9 cellular contexts compared by ENCODE assay signal in genomic region chr4:121950680-121951569, GRCh38. TPM values are rescaled to one million over a fixed set of nuclear protein-coding genes. Genes with fewer than 3 reads are reported as not detected.
DNase-seq lines count a peak whose midpoint lies in the region; ATAC-seq and TF ChIP-seq lines count a peak whose summit lies in the region.
"Had no signal": no experiment of that assay in that cellular context is flagged by ENCODE, and none has a peak within 500 bp of the region (broad histone marks: within the 10 kb centered on the region; RNA-seq: fewer than 3 reads in every experiment).

No MANE protein-coding gene starts in this region.

- H3K27me3 ChIP-seq in IMR-90 (ENCODE audit: control insufficient read depth, insufficient read depth, low read length) = no peaks in the 10 kb centered on the region

- H2AK9ac ChIP-seq in IMR-90 (replicated peaks; ENCODE audit: low read depth, low read length, poor library complexity) = peak overlapping the region; percentile 8

- no peak for TF ChIP-seq RAD21 in IMR-90 (IDR thresholded peaks at IDR 0.05; ENCODE audit: low read length)

- in situ Hi-C loops in IMR-90 (cut with MboI; ENCODE audit: low sequenced_read_pairs) = no loop called here

- peak overlapping the region; percentile 24 for H3K27ac ChIP-seq in IMR-90 (ENCODE audit: insufficient read depth, low read length)

- peak overlapping the region; percentile 3 to 47; a peak in 1 of 4 replicates for H4K8ac ChIP-seq in IMR-90 (ENCODE audit: low read depth in 2 of 2, low read length in 2 of 2)

- no peak overlapping the region for H4K5ac ChIP-seq in IMR-90 (ENCODE audit: low read depth, low read length)

- TF ChIP-seq POLR2A in IMR-90 (IDR thresholded peaks at IDR 0.05; ENCODE audit: low read depth, low read length) = no peak

- no peaks in the 10 kb centered on the region for H3K9me3 ChIP-seq in IMR-90 (ENCODE audit: control insufficient read depth, insufficient read depth, low read length)

- no peaks in the 10 kb centered on the region for H3K4me1 ChIP-seq in IMR-90 (ENCODE audit: control insufficient read depth, insufficient read depth, low read length)

- peak overlapping the region; percentile 76 for H3K4me3 ChIP-seq in IMR-90 (ENCODE audit: insufficient read depth, low read depth, low read length)
- peak overlapping the region; percentile 74 for H3K4me3 ChIP-seq in fibroblast of villous mesenchyme (ENCODE audit: low read depth, low read length)

- H3K9ac ChIP-seq in IMR-90 (ENCODE audit: low read depth, low read length) = peak overlapping the region; percentile 82

- 0 out of 2 replicates have a peak overlapping the region, but pooled peaks have one; percentile 58 for H3K14ac ChIP-seq in IMR-90 (replicated peaks; ENCODE audit: low read depth, low read length)

- H4K91ac ChIP-seq in IMR-90 (ENCODE audit: insufficient read depth, low read depth, low read length) = 0 out of 2 replicates have a peak overlapping the region, but pooled peaks have one; percentile 49

- H2BK5ac ChIP-seq in IMR-90 (ENCODE audit: low read depth, low read length, poor library complexity, severe bottlenecking) = peak overlapping the region; percentile 16

- no peaks in the 10 kb centered on the region for H3K36me3 ChIP-seq in IMR-90 (ENCODE audit: control insufficient read depth, insufficient read depth, low read length)

- H3K4me2 ChIP-seq in IMR-90 (ENCODE audit: low read depth, low read length) = peak overlapping the region; percentile 97

- no peak for TF ChIP-seq CTCF in IMR-90 (conservative IDR thresholded peaks at IDR 0.05; ENCODE audit: low read depth, low read length)
- no peak for TF ChIP-seq CTCF in fibroblast of villous mesenchyme (IDR thresholded peaks at IDR 0.05; ENCODE audit: insufficient read depth, low read depth, low read length)
- no peak for TF ChIP-seq CTCF in omental fat pad (IDR thresholded peaks at IDR 0.05)

- peak; percentile 29 for ATAC-seq in GM21576 (IDR thresholded peaks at IDR 0.05; ENCODE audit: unreplicated experiment)
- peak; percentile 37 for ATAC-seq in IMR-90 (ENCODE audit: low read depth)
- ATAC-seq in omental fat pad (ENCODE audit: low FRiP score) = peak; percentile 69

- H4K20me1 ChIP-seq in IMR-90 (ENCODE audit: insufficient read depth, low read length) = no peaks in the 10 kb centered on the region

- DNase-seq in Daoy (ENCODE audit: low read depth) = peak; percentile 29
- peak; percentile 18 for DNase-seq in IMR-90
- peak; percentile 11 for DNase-seq in activated T-cell treated with anti-CD3 and anti-CD28 coated beads for 48 hours (ENCODE audit: low read depth)
- DNase-seq in fibroblast of villous mesenchyme (ENCODE audit: low read depth) = peak; percentile 51
- DNase-seq in omental fat pad (ENCODE audit: low spot score) = no peak
- no peak for DNase-seq in hippocampal formation (lab: John Stamatoyannopoulos, UW)
- no peak for DNase-seq in NCI-H1930 (lab: John Stamatoyannopoulos, UW)

- peak overlapping the region; percentile 51 for H3K56ac ChIP-seq in IMR-90 (ENCODE audit: extremely low read depth, insufficient read depth, low read length)

- no peak overlapping the region for H2BK20ac ChIP-seq in IMR-90 (ENCODE audit: low read depth, low read length)

- dilution Hi-C loops in IMR-90 (cut with HindIII; ENCODE audit: low sequenced_read_pairs, unreplicated experiment) = no loop called here

- peaks cover 0 to 4% of the 10 kb centered on the region in 2 experiments; a peak in 1 of 4 replicates for H3K79me1 ChIP-seq in IMR-90 (ENCODE audit: low read depth in 1 of 2, low read length in 2 of 2)

- peak overlapping the region; percentile 56 for H3K4ac ChIP-seq in IMR-90 (ENCODE audit: low read depth, low read length)

- peak overlapping the region; percentile 96 for H2AFZ ChIP-seq in IMR-90 (replicated peaks; ENCODE audit: low read length, poor library complexity)

- H3K23ac ChIP-seq in IMR-90 (ENCODE audit: low read depth, low read length) = peak overlapping the region; percentile 71; the same call in 1 of the 2 replicates

- intact Hi-C loops in IMR-90 (cut with micrococcal nuclease) = loop anchor here (1.0 to 5.0 kb wide), 6 partner anchors 50 to 268 kb away; partner anchors contain the start of gene BLTP1

- CTCF ChIA-PET in IMR-90 (lab: Yijun Ruan, JAX) = interaction anchor here (0.7 kb wide), 1 partner anchor 637 kb away, joined by 3 read pairs; no protein-coding TSS in a partner anchor

- no peak overlapping the region; the same call in 2 of the 3 replicates for H2BK15ac ChIP-seq in IMR-90 (ENCODE audit: low read depth, low read length)

- WGBS in IMR-90 (ENCODE audit: extremely low coverage in 2 of 2, insufficient read length in 1 of 2), 2 experiments = 1% methylated on average over 37 of the region's 83 CpGs; no CpG with 5 or more reads in 1 of the 2 experiments

- H3K9me1 ChIP-seq in IMR-90 (ENCODE audit: insufficient read depth, low read length) = no peaks in the 10 kb centered on the region

- POLR2A ChIA-PET in IMR-90 (lab: Charles Lee; ENCODE audit: unreplicated experiment) = no interaction called here

- BruUV-seq in IMR-90 (replicated peaks; lab: Mats Ljungman, UMichigan) = no TSS peak

- H2AK5ac ChIP-seq in IMR-90 (ENCODE audit: low read depth, low read length) = no peak overlapping the region

- H2BK120ac ChIP-seq in IMR-90 (ENCODE audit: low read depth, low read length) = peak overlapping the region; percentile 52

- H3K18ac ChIP-seq in IMR-90 (ENCODE audit: low read depth, low read length) = no peak overlapping the region; the same call in 1 of the 2 replicates

TF ChIP-seq in IMR-90, 13 proteins besides CTCF, POLR2A, EP300 and RAD21:
- no peak for TF ChIP-seq CHD1 (IDR thresholded peaks at IDR 0.05; ENCODE audit: low read depth, low read length)
- no peak for TF ChIP-seq MAZ (IDR thresholded peaks at IDR 0.05; ENCODE audit: borderline replicate concordance, low read depth, low read length)
- no peak for TF ChIP-seq RFX5 (IDR thresholded peaks at IDR 0.05; ENCODE audit: low read depth, low read length)
- no peak for TF ChIP-seq FOS (IDR thresholded peaks at IDR 0.05; ENCODE audit: low read depth, low read length)
- TF ChIP-seq BHLHE40 (IDR thresholded peaks at IDR 0.05; ENCODE audit: low read depth, low read length) = no peak
- no peak for TF ChIP-seq NFE2L2 (IDR thresholded peaks at IDR 0.05; ENCODE audit: low read depth, low read length)
- TF ChIP-seq USF2 (IDR thresholded peaks at IDR 0.05; ENCODE audit: low read depth, low read length) = no peak
- TF ChIP-seq MXI1 (IDR thresholded peaks at IDR 0.05; ENCODE audit: borderline replicate concordance, low read depth, low read length) = no peak
- no peak for TF ChIP-seq RCOR1 (IDR thresholded peaks at IDR 0.05; ENCODE audit: insufficient replicate concordance, low read length)
- TF ChIP-seq SMC3 (IDR thresholded peaks at IDR 0.05; ENCODE audit: low read depth, low read length) = no peak
- no peak for TF ChIP-seq ELK1 (IDR thresholded peaks at IDR 0.05; ENCODE audit: borderline replicate concordance, low read depth, low read length)
- TF ChIP-seq MAFK (IDR thresholded peaks at IDR 0.05; ENCODE audit: low read depth, low read length) = no peak
- TF ChIP-seq CEBPB (IDR thresholded peaks at IDR 0.05; ENCODE audit: low read depth, low read length) = no peak

RNA-seq across cellular contexts. Expression of gene TRPC3, which starts 0.9 kb away (rescaled TPM):
- total RNA-seq in Daoy (2014; rRNA removed; shearing (Covaris generic)) = 1.1 and 1.3 TPM in 2 replicates
- total RNA-seq in IMR-90 (2012; rRNA removed) (2.5 and 2.7 TPM in 2 replicates), fibroblast of villous mesenchyme (0.97 and 1.3 TPM in 2 replicates), omental fat pad (1 to 10 TPM in 3 of 4 donors, under 1 TPM in 1; 0.65 to 2.7 (median 1.3) TPM)
- 1.1 and 1.2 TPM in 2 replicates for polyA plus RNA-seq in IMR-90 (2012; rRNA removed)
- 0.51 and 0.80 TPM in 2 replicates for polyA plus RNA-seq in IMR-90 (2012; cell fraction: cytosol; rRNA removed)
- polyA plus RNA-seq in IMR-90 (2012; cell fraction: nucleus; rRNA removed; ENCODE audit: low replicate concordance) = 2.0 and 2.3 TPM in 2 replicates
- total RNA-seq: RPMI7951 had no signal

Comparison
In these comparisons a context has a peak if more than half of its experiments do, and no peak if none do; other contexts are left out.
1. DNase-seq: peak in Daoy (single experiment), IMR-90 (single experiment), activated T-cell treated with anti-CD3 and anti-CD28 coated beads for 48 hours (single experiment) and fibroblast of villous mesenchyme (single experiment); none in omental fat pad (single experiment), hippocampal formation (0 of 2) and NCI-H1930 (0 of 2).
2. Peak in every context shown above with its lines, with median percentiles within 50 percentile points of each other: ATAC-seq.